Comparison of ENCODE assay signal across 1 cellular context in the genomic region with DNA sequence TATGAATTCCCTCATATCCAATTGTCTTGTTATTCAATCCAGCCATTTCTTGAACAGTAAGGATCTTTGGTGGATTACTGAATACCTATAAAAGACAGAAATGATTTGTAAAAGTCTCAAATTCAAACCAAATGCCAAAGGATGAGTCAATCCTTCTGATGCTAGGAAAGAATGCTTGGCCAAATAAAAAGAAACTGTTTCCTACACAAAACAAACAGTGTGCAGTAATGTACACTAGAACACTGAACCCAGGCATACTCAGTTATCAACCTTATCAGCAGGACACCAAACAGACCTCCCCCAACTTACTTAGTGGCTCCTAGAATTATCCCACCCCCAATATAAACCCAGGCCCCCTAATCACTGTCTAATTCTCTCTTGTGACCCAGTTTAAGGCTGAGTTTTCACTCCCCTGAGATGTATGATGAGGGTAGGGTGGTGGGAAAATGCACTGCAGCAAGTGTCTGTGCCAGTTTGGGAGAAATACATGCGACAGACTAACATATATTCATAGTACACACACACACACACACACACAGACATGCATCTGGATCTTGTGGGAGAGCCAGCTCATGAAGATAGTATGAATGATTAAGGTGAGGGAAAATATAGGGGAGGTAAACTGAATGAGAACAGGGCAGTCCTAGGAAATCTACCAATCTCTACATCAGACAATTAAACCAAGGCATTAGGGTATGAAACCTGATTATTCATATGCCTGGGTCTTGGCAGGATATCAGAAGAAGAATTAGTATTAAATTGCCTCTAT.
TF ChIP-seq lines count a peak whose summit lies in the region.

No MANE protein-coding gene starts in this region.

TF ChIP-seq in SK-N-SH treated with all-trans-retinoic acid at 6 μM for 48 hours, 23 proteins besides CTCF, POLR2A, EP300 and RAD21 (continued from another document):
- TF ChIP-seq, protein P1, sequence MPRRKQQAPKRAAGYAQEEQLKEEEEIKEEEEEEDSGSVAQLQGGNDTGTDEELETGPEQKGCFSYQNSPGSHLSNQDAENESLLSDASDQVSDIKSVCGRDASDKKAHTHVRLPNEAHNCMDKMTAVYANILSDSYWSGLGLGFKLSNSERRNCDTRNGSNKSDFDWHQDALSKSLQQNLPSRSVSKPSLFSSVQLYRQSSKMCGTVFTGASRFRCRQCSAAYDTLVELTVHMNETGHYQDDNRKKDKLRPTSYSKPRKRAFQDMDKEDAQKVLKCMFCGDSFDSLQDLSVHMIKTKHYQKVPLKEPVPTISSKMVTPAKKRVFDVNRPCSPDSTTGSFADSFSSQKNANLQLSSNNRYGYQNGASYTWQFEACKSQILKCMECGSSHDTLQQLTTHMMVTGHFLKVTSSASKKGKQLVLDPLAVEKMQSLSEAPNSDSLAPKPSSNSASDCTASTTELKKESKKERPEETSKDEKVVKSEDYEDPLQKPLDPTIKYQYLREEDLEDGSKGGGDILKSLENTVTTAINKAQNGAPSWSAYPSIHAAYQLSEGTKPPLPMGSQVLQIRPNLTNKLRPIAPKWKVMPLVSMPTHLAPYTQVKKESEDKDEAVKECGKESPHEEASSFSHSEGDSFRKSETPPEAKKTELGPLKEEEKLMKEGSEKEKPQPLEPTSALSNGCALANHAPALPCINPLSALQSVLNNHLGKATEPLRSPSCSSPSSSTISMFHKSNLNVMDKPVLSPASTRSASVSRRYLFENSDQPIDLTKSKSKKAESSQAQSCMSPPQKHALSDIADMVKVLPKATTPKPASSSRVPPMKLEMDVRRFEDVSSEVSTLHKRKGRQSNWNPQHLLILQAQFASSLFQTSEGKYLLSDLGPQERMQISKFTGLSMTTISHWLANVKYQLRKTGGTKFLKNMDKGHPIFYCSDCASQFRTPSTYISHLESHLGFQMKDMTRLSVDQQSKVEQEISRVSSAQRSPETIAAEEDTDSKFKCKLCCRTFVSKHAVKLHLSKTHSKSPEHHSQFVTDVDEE (CRISPR knock-in tag; IDR thresholded peaks at IDR 0.05), result no peak
- TF ChIP-seq ESRRG (CRISPR knock-in tag; IDR thresholded peaks at IDR 0.05) (no peak), ZFP30 (CRISPR knock-in tag; IDR thresholded peaks at IDR 0.05) (no peak), ZNF565 (CRISPR knock-in tag; conservative IDR thresholded peaks at IDR 0.05; ENCODE audit: low read depth) (no peak), PPARA (CRISPR knock-in tag; IDR thresholded peaks at IDR 0.05; ENCODE audit: borderline replicate concordance) (no peak), ZNF70 (CRISPR knock-in tag; IDR thresholded peaks at IDR 0.05) (no peak), ARNTL (CRISPR knock-in tag; IDR thresholded peaks at IDR 0.05; ENCODE audit: borderline replicate concordance, low read depth) (no peak)
TF ChIP-seq in SK-N-SH treated with all-trans-retinoic acid at 6 μM for 48 hours: peak in this region for 0.
